In the genomic region with DNA sequence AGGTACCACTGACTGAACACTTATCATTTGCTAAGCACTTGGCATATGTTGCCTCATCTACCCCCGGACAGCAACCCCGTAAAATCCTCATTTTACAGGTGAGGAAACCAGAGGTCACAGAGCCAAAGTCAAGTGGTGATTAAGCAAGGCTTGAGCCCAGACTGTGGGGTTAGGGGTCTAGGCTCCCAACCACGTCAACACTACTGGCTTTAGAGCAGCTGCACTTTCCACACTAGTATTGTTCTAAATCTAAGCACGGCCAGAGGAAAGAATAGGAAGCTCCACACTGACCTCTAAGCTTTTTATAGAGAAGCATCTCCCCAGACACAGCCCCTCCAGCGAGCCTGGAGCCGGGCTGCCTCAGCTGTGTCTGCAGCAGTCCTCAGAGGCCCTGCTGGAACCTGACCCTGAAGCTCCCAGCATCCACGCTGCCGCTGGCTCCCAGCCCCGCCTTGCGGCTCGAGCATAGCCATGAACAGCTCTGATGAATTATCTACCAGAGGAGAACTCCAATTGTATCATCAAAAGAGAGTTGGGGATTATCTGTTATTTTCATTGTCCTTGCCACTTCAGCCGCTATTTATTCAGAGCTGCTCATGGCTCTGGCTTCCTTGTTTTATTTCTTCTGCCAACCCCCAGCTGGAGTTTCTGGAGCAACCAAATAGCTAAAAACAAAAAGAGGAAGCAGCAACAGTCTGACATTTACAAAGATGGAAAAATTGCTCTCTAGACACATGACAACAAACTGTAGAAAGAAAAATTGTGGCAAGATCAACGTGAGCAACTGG, we compare ENCODE assay signal across 9 cellular contexts.
DNase-seq lines count a peak whose midpoint lies in the region; TF ChIP-seq lines count a peak whose summit lies in the region.
"Had no signal": no experiment of that assay in that cellular context is flagged by ENCODE, and none has a peak within 500 bp of the region (broad histone marks: within the 10 kb centered on the region; RNA-seq: fewer than 3 reads in every experiment).

No MANE protein-coding gene starts in this region.

- no peak for TF ChIP-seq POLR2A in ovary (IDR thresholded peaks at IDR 0.05)

- H3K36me3 Mint-ChIP-seq in HFFc6 (ENCODE audit: low read depth) = no peaks in the 10 kb centered on the region
- H3K36me3 Mint-ChIP-seq: naive B cell had no signal

- peak overlapping the region; percentile 31 to 82 for H3K27ac ChIP-seq in ovary

- H3K9me3 Mint-ChIP-seq in HFFc6 = no peaks in the 10 kb centered on the region
- H3K9me3 Mint-ChIP-seq: naive B cell had no signal

- DNase-seq in HFFc6 (no peak), SHP77 treated with DMSO at 0.1 percent for 48 hours (lab: John Stamatoyannopoulos, UW) (peak; percentile 98), fibroblast of the aortic adventitia (ENCODE audit: low read depth) (peak; percentile 82), ovary (peak; percentile 85 to 91 (median 88)), NCI-H1694 (lab: John Stamatoyannopoulos, UW) (no peak), NCI-H1105 (lab: John Stamatoyannopoulos, UW) (no peak), NK-92 (lab: John Stamatoyannopoulos, UW; ENCODE audit: unreplicated experiment) (no peak), NCI-H2196 (lab: John Stamatoyannopoulos, UW; ENCODE audit: unreplicated experiment) (no peak)
- DNase-seq: naive B cell had no signal

- H3K4me1 ChIP-seq in ovary (ENCODE audit: insufficient read depth) = peaks cover 12% of the 10 kb centered on the region

- H3K27ac Mint-ChIP-seq in HFFc6 = peak overlapping the region; percentile 84

- peak overlapping the region; percentile 25 for H3K4me3 ChIP-seq in fibroblast of the aortic adventitia (ENCODE audit: low read depth, low read length)
- H3K4me3 ChIP-seq in ovary = no peak overlapping the region

- H3K4me1 Mint-ChIP-seq in HFFc6 (ENCODE audit: low read depth) = peaks cover 89% of the 10 kb centered on the region

- H3K4me3 Mint-ChIP-seq in HFFc6 = peak overlapping the region; percentile 15; the same call in 1 of the 2 replicates

- no peaks in the 10 kb centered on the region for H3K27me3 ChIP-seq in ovary

- TF ChIP-seq EP300 in ovary (IDR thresholded peaks at IDR 0.05) = no peak

- intact Hi-C loops in ovary (cut with DNase I) = loop anchor here (5.0 to 10.0 kb wide), 3 partner anchors 45 to 58 kb away; a partner anchor contains a TSS

- peaks cover 3% of the 10 kb centered on the region; the same call in 1 of the 2 replicates for H3K27me3 Mint-ChIP-seq in HFFc6 (ENCODE audit: insufficient read depth)
- H3K27me3 Mint-ChIP-seq: naive B cell had no signal

- H3K9me3 ChIP-seq in ovary = no peaks in the 10 kb centered on the region

- WGBS in ovary, 3 donors = 7 to 10% (median 10%) methylated on average over 13 of the region's 13 CpGs

- TF ChIP-seq CTCF in HFFc6 (IDR thresholded peaks at IDR 0.05) (no peak), fibroblast of the aortic adventitia (IDR thresholded peaks at IDR 0.05; ENCODE audit: insufficient read depth, low read length) (peak; percentile 26), ovary (IDR thresholded peaks at IDR 0.05) (no peak)

- H3K36me3 ChIP-seq in ovary = no peaks in the 10 kb centered on the region

Comparison
In these comparisons a context has a peak if more than half of its experiments do, and no peak if none do; other contexts are left out.
1. DNase-seq: peak in SHP77 treated with DMSO at 0.1 percent for 48 hours (single experiment), fibroblast of the aortic adventitia (single experiment) and ovary (5 of 5); none in HFFc6 (single experiment), NCI-H1694 (single experiment), NCI-H1105 (single experiment), NK-92 (single experiment) and NCI-H2196 (single experiment).